Comparison of ENCODE assay signal across 29 cellular contexts in the genomic region with DNA sequence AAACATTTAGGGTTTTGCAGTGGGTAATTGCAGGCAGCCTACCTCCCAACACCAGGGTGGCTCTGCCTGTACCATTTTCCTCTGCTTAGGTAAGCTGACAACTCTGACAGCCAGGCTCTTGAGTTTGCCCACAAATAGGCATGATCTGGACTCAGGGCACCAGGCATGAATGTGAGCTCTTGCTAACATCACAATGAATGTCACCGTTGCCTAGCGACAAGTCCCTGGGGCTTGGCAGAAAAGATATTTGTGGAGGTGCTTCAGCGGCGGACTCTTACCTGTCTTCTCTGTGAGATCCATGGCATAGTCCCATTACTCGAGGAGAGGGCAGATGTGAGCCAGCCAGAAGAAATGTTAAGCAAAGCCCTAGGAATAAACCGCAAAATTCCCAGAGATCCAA.
"Had no signal": no experiment of that assay in that cellular context is flagged by ENCODE, and none has a peak within 500 bp of the region (broad histone marks: within the 10 kb centered on the region; RNA-seq: fewer than 3 reads in every experiment).

No MANE protein-coding gene starts in this region.

- H3K9me3 ChIP-seq: adrenal gland, ascending aorta had no signal

- H3K27ac ChIP-seq: adrenal gland, ascending aorta, cardiac muscle cell, VCaP had no signal

- H3K4me1 ChIP-seq: adrenal gland, ascending aorta had no signal

- H3K36me3 ChIP-seq: adrenal gland, ascending aorta, cardiac muscle cell had no signal

- H3K4me3 ChIP-seq: adrenal gland, ascending aorta, cardiac muscle cell had no signal

- DNase-seq: activated B cell treated with CpG ODN at 0.5 μM for 24 hours; activated CD4-positive, alpha-beta memory T cell treated with anti-CD3 and anti-CD28 coated beads for 36 hours; activated CD4-positive, alpha-beta T cell treated with anti-CD3 and anti-CD28 coated beads for 4 hours; activated CD4-positive, alpha-beta T cell treated with anti-CD3 and anti-CD28 coated beads, Interleukin-2, amount 10 ng/mL, durations not matched to agents 24 days and 14 days; activated CD4-positive, alpha-beta T cell treated with anti-CD3 and anti-CD28 coated beads, Interleukin-2, amount 50 U/mL, for 1 hour; activated CD4-positive, alpha-beta T cell treated with anti-CD3 and anti-CD28 coated beads, Interleukin-2, amount 50 U/mL, for 4 hours; activated CD4-positive, CD25-positive, alpha-beta regulatory T cell treated with anti-CD3 and anti-CD28 coated beads, Interleukin-2, amount 50 U/mL, for 72 hours; activated CD8-positive, alpha-beta memory T cell treated with anti-CD3 and anti-CD28 coated beads, Interleukin-2, amount 50 U/mL, for 4 hours; activated CD8-positive, alpha-beta T cell treated with anti-CD3 and anti-CD28 coated beads for 36 hours; activated effector memory CD4-positive, alpha-beta T cell treated with anti-CD3 and anti-CD28 coated beads, Interleukin-2, amount 50 U/mL, for 16 hours; activated gamma-delta T cell treated with Interleukin-2 at 50 U/mL for 16 hours; activated naive CD4-positive, alpha-beta T cell; activated naive CD4-positive, alpha-beta T cell treated with anti-CD3 and anti-CD28 coated beads for 36 hours; activated naive CD4-positive, alpha-beta T cell treated with anti-CD3 and anti-CD28 coated beads, Interleukin-2, amount 50 U/mL, for 16 hours; activated naive CD8-positive, alpha-beta T cell treated with anti-CD3 and anti-CD28 coated beads for 36 hours; activated T-cell treated with anti-CD3 and anti-CD28 coated beads for 4 hours; activated T-cell treated with anti-CD3 and anti-CD28 coated beads, Interleukin-2, amount 50 U/mL, for 1 hour; activated T-cell treated with anti-CD3 and anti-CD28 coated beads, Interleukin-2, amount 50 U/mL, for 4 hours; activated T-cell treated with anti-CD3 and anti-CD28 coated beads, Interleukin-2, amount 50 U/mL, for 72 hours; amniotic stem cell; anterior cingulate cortex; caudate nucleus; T-helper 1 cell; T-helper 2 cell; T-helper 9 cell had no signal

- H3K27me3 ChIP-seq: adrenal gland, ascending aorta, cardiac muscle cell had no signal
